20 cellular contexts compared by ENCODE assay signal in genomic region chr10:122124342-122124741, GRCh38.
"Had no signal": no experiment of that assay in that cellular context is flagged by ENCODE, and none has a peak within 500 bp of the region (broad histone marks: within the 10 kb centered on the region; RNA-seq: fewer than 3 reads in every experiment).

No MANE protein-coding gene starts in this region.

- DNase-seq: activated gamma-delta T cell treated with Interleukin-2 at 50 U/mL for 16 hours; activated T-cell treated with anti-CD3 and anti-CD28 coated beads, Interleukin-2, amount 50 U/mL, for 1 hour; anterior cingulate cortex; body of pancreas; cortex of kidney; endodermal cell; heart left ventricle; left cardiac atrium; naive thymus-derived CD4-positive, alpha-beta T cell; pancreas; right lobe of liver; T-helper 9 cell; testis had no signal

- H3K9me3 Mint-ChIP-seq: activated naive CD4-positive, alpha-beta T cell treated with anti-CD3 and anti-CD28 coated beads, Interleukin-2, amount 50 U/mL, for 24 hours; endodermal cell; type B pancreatic cell had no signal

- H3K9me3 ChIP-seq: body of pancreas, heart left ventricle, pancreas, right lobe of liver, testis had no signal

- H3K36me3 ChIP-seq: pancreas, right lobe of liver had no signal

- H3K27me3 Mint-ChIP-seq: activated naive CD4-positive, alpha-beta T cell treated with anti-CD3 and anti-CD28 coated beads, Interleukin-2, amount 50 U/mL, for 24 hours; type B pancreatic cell had no signal

- H3K4me1 ChIP-seq: right lobe of liver, testis had no signal

- H3K27ac ChIP-seq: body of pancreas, cardiac muscle cell, pancreas, right lobe of liver, skin epidermis, testis had no signal

- H3K27me3 ChIP-seq: body of pancreas, cardiac muscle cell, heart left ventricle, pancreas, right lobe of liver, testis had no signal

- H3K27ac Mint-ChIP-seq: activated naive CD4-positive, alpha-beta T cell treated with anti-CD3 and anti-CD28 coated beads, Interleukin-2, amount 50 U/mL, for 24 hours; endodermal cell; naive thymus-derived CD4-positive, alpha-beta T cell; stimulated activated memory B cell treated with anti-CD40 and anti-IgM and Interleukin-4, amounts not matched to agents 10 μg/mL and 1 μg/mL and 100 μg/mL, for 72 hours; type B pancreatic cell had no signal

- H3K4me3 ChIP-seq: body of pancreas, cardiac muscle cell, heart left ventricle, lung, pancreas, right lobe of liver, skin epidermis, testis had no signal

- H3K36me3 Mint-ChIP-seq: activated naive CD4-positive, alpha-beta T cell treated with anti-CD3 and anti-CD28 coated beads, Interleukin-2, amount 50 U/mL, for 24 hours; naive thymus-derived CD4-positive, alpha-beta T cell; stimulated activated memory B cell treated with anti-CD40 and anti-IgM and Interleukin-4, amounts not matched to agents 10 μg/mL and 1 μg/mL and 100 μg/mL, for 72 hours had no signal

- H3K4me3 Mint-ChIP-seq: activated naive CD4-positive, alpha-beta T cell treated with anti-CD3 and anti-CD28 coated beads, Interleukin-2, amount 50 U/mL, for 24 hours; endodermal cell; naive thymus-derived CD4-positive, alpha-beta T cell; stimulated activated memory B cell treated with anti-CD40 and anti-IgM and Interleukin-4, amounts not matched to agents 10 μg/mL and 1 μg/mL and 100 μg/mL, for 72 hours; type B pancreatic cell had no signal

- FAIRE-seq: islet of Langerhans, pancreas had no signal

- H3K4me1 Mint-ChIP-seq: activated naive CD4-positive, alpha-beta T cell treated with anti-CD3 and anti-CD28 coated beads, Interleukin-2, amount 50 U/mL, for 24 hours; naive thymus-derived CD4-positive, alpha-beta T cell; stimulated activated memory B cell treated with anti-CD40 and anti-IgM and Interleukin-4, amounts not matched to agents 10 μg/mL and 1 μg/mL and 100 μg/mL, for 72 hours had no signal

- ATAC-seq: body of pancreas; heart left ventricle; left cardiac atrium; naive thymus-derived CD4-positive, alpha-beta T cell; pancreas; right lobe of liver; stimulated activated memory B cell treated with anti-CD40 and anti-IgM and Interleukin-4, amounts not matched to agents 10 μg/mL and 1 μg/mL and 100 μg/mL, for 72 hours had no signal
